14 cellular contexts compared by ENCODE assay signal in genomic region chr1:31980835-31981782, GRCh38. TPM values are rescaled to one million over a fixed set of nuclear protein-coding genes. Genes with fewer than 3 reads are reported as not detected.
DNase-seq lines count a peak whose midpoint lies in the region; ATAC-seq lines count a peak whose summit lies in the region.
"Had no signal": no experiment of that assay in that cellular context is flagged by ENCODE, and none has a peak within 500 bp of the region (broad histone marks: within the 10 kb centered on the region; RNA-seq: fewer than 3 reads in every experiment).

No MANE protein-coding gene starts in this region.

- CTCF ChIA-PET in activated CD8-positive, alpha-beta memory T cell treated with anti-CD3 and anti-CD28 coated beads, Interleukin-2, amount 10 ng/mL, durations not matched to agents 7 days and 5 days (lab: Charles Lee): interaction anchor here (1.1 to 2.2 kb wide), 5 partner anchors 10 to 28 kb away, joined by 3 to 12 read pairs (median 4); no protein-coding TSS in a partner anchor
- CTCF ChIA-PET in activated CD8-positive, alpha-beta T cell treated with anti-CD3 and anti-CD28 coated beads, Interleukin-2, amount 10 ng/mL, durations not matched to agents 7 days and 5 days (lab: Charles Lee): interaction anchor here (0.6 to 1.5 kb wide), 4 partner anchors 17 to 58 kb away, joined by 3 to 4 read pairs (median 4); no protein-coding TSS in a partner anchor

- no peaks in the 10 kb centered on the region for H3K9me3 Mint-ChIP-seq in activated CD8-positive, alpha-beta memory T cell treated with anti-CD3 and anti-CD28 coated beads, Interleukin-2, amount 10 ng/mL, durations not matched to agents 7 days and 5 days (ENCODE audit: low read depth)
- H3K9me3 Mint-ChIP-seq in activated CD8-positive, alpha-beta T cell treated with anti-CD3 and anti-CD28 coated beads, Interleukin-2, amount 10 ng/mL, durations not matched to agents 7 days and 5 days (ENCODE audit: insufficient read depth): peaks cover 6% of the 10 kb centered on the region

- peak overlapping the region; percentile 27 for H3K4me3 Mint-ChIP-seq in activated CD8-positive, alpha-beta memory T cell treated with anti-CD3 and anti-CD28 coated beads, Interleukin-2, amount 10 ng/mL, durations not matched to agents 7 days and 5 days
- H3K4me3 Mint-ChIP-seq in activated CD8-positive, alpha-beta T cell treated with anti-CD3 and anti-CD28 coated beads, Interleukin-2, amount 10 ng/mL, durations not matched to agents 7 days and 5 days: peak overlapping the region; percentile 42

- POLR2A ChIA-PET in activated CD8-positive, alpha-beta T cell treated with anti-CD3 and anti-CD28 coated beads, Interleukin-2, amount 10 ng/mL, durations not matched to agents 7 days and 5 days (lab: Charles Lee): interaction anchor here (0.9 to 1.5 kb wide), 4 partner anchors 32 to 336 kb away, joined by 3 to 4 read pairs (median 4); partner anchors contain the start of genes KHDRBS1, PEF1 and PTP4A2

- peaks cover 2% of the 10 kb centered on the region for H3K36me3 Mint-ChIP-seq in activated CD8-positive, alpha-beta memory T cell treated with anti-CD3 and anti-CD28 coated beads, Interleukin-2, amount 10 ng/mL, durations not matched to agents 7 days and 5 days
- H3K36me3 Mint-ChIP-seq in activated CD8-positive, alpha-beta T cell treated with anti-CD3 and anti-CD28 coated beads, Interleukin-2, amount 10 ng/mL, durations not matched to agents 7 days and 5 days (ENCODE audit: low read depth): peaks cover 7% of the 10 kb centered on the region

- intact Hi-C loops in posterior vena cava (cut with DNase I): loop anchor here in 1 of 2 donors (10.0 kb wide), 1 partner anchor 84 kb away; no protein-coding TSS in a partner anchor

- H3K27me3 Mint-ChIP-seq in activated CD8-positive, alpha-beta memory T cell treated with anti-CD3 and anti-CD28 coated beads, Interleukin-2, amount 10 ng/mL, durations not matched to agents 7 days and 5 days: no peaks in the 10 kb centered on the region
- no peaks in the 10 kb centered on the region for H3K27me3 Mint-ChIP-seq in activated CD8-positive, alpha-beta T cell treated with anti-CD3 and anti-CD28 coated beads, Interleukin-2, amount 10 ng/mL, durations not matched to agents 7 days and 5 days (ENCODE audit: low read depth)

- H3K4me1 Mint-ChIP-seq in activated CD8-positive, alpha-beta memory T cell treated with anti-CD3 and anti-CD28 coated beads, Interleukin-2, amount 10 ng/mL, durations not matched to agents 7 days and 5 days: peaks cover 45% of the 10 kb centered on the region
- peaks cover 64% of the 10 kb centered on the region for H3K4me1 Mint-ChIP-seq in activated CD8-positive, alpha-beta T cell treated with anti-CD3 and anti-CD28 coated beads, Interleukin-2, amount 10 ng/mL, durations not matched to agents 7 days and 5 days (ENCODE audit: low read depth)

- H3K27ac Mint-ChIP-seq in activated CD8-positive, alpha-beta memory T cell treated with anti-CD3 and anti-CD28 coated beads, Interleukin-2, amount 10 ng/mL, durations not matched to agents 7 days and 5 days: peak overlapping the region; percentile 81
- H3K27ac Mint-ChIP-seq in activated CD8-positive, alpha-beta T cell treated with anti-CD3 and anti-CD28 coated beads, Interleukin-2, amount 10 ng/mL, durations not matched to agents 7 days and 5 days: peak overlapping the region; percentile 89

- peak; percentile 32 for ATAC-seq in activated CD8-positive, alpha-beta memory T cell treated with anti-CD3 and anti-CD28 coated beads, Interleukin-2, amount 10 ng/mL, durations not matched to agents 7 days and 5 days
- ATAC-seq in HG02642 (IDR thresholded peaks at IDR 0.05; ENCODE audit: poor library complexity, unreplicated experiment) (peak; percentile 44), HG02763 (IDR thresholded peaks at IDR 0.05; ENCODE audit: unreplicated experiment) (no peak)
- peak; percentile 35 for ATAC-seq in activated CD8-positive, alpha-beta T cell treated with anti-CD3 and anti-CD28 coated beads, Interleukin-2, amount 10 ng/mL, durations not matched to agents 7 days and 5 days
- ATAC-seq: left colon had no signal

- DNase-seq in activated CD8-positive, alpha-beta memory T cell treated with anti-CD3 and anti-CD28 coated beads, Interleukin-2, amount 10 ng/mL, durations not matched to agents 7 days and 5 days: no peak
- DNase-seq in activated CD8-positive, alpha-beta memory T cell treated with anti-CD3 and anti-CD28 coated beads for 24 hours: no peak
- no peak for DNase-seq in activated CD8-positive, alpha-beta T cell treated with anti-CD3 and anti-CD28 coated beads, Interleukin-2, amount 10 ng/mL, durations not matched to agents 7 days and 5 days
- DNase-seq in posterior vena cava (ENCODE audit: low spot score): peak; percentile 24
- no peak for DNase-seq in foreskin melanocyte
- no peak for DNase-seq in NCI-H2081 treated with DMSO at 0.1 percent for 48 hours (lab: John Stamatoyannopoulos, UW)
- DNase-seq: ACHN, EL, left colon, NCI-H1048, NCI-H510A treated with DMSO at 0.1 percent for 48 hours, SIG-M5 had no signal

RNA-seq across cellular contexts. Expression of gene KHDRBS1, which starts 32.6 kb away (rescaled TPM):
- 100 to 1,000 TPM; 166 to 183 TPM for total RNA-seq in activated CD8-positive, alpha-beta memory T cell treated with anti-CD3 and anti-CD28 coated beads, Interleukin-2, amount 10 ng/mL, durations not matched to agents 7 days and 5 days
- 100 to 1,000 TPM; 194 to 197 TPM for total RNA-seq in activated CD8-positive, alpha-beta T cell treated with anti-CD3 and anti-CD28 coated beads, Interleukin-2, amount 10 ng/mL, durations not matched to agents 7 days and 5 days
- 10 to 100 TPM; 68.8 to 71.5 TPM for total RNA-seq in posterior vena cava

RNA-seq across cellular contexts. Expression of gene PTP4A2, which starts 42.9 kb away (rescaled TPM):
- 100 to 1,000 TPM; 401 to 507 TPM for total RNA-seq in activated CD8-positive, alpha-beta memory T cell treated with anti-CD3 and anti-CD28 coated beads, Interleukin-2, amount 10 ng/mL, durations not matched to agents 7 days and 5 days
- 100 to 1,000 TPM; 409 to 419 TPM for total RNA-seq in activated CD8-positive, alpha-beta T cell treated with anti-CD3 and anti-CD28 coated beads, Interleukin-2, amount 10 ng/mL, durations not matched to agents 7 days and 5 days
- total RNA-seq in posterior vena cava: 100 to 1,000 TPM; 259 to 375 TPM
